Comparison of ENCODE assay signal across 10 cellular contexts in genomic region chr17:69448431-69449102, GRCh38. TPM values are rescaled to one million over a fixed set of nuclear protein-coding genes. Genes with fewer than 3 reads are reported as not detected.
DNase-seq lines count a peak whose midpoint lies in the region; ATAC-seq and TF ChIP-seq lines count a peak whose summit lies in the region.
"Had no signal": no experiment of that assay in that cellular context is flagged by ENCODE, and none has a peak within 500 bp of the region (broad histone marks: within the 10 kb centered on the region; RNA-seq: fewer than 3 reads in every experiment).

No MANE protein-coding gene starts in this region.

- peaks cover 0 to 22% of the 10 kb centered on the region in 2 donors for H3K4me1 ChIP-seq in muscle layer of duodenum (ENCODE audit: control insufficient read depth in 1 of 2, insufficient read depth in 2 of 2, low read length in 2 of 2)
- peaks cover 0 to 20% (median 6%) of the 10 kb centered on the region in 4 donors for H3K4me1 ChIP-seq in tibial nerve
- H3K4me1 ChIP-seq in PC-3 (ENCODE audit: insufficient read depth, low read length), result peaks cover 12% of the 10 kb centered on the region
- H3K4me1 ChIP-seq: adrenal gland had no signal

- 46 to 48% methylated on average over 16 of the region's 16 CpGs for WGBS in tibial nerve, 2 donors

- H3K4me2 ChIP-seq in PC-3 (ENCODE audit: low read length), result no peak overlapping the region

- no peaks in the 10 kb centered on the region for H3K9me2 ChIP-seq in PC-3 (replicated peaks; ENCODE audit: low read length)

- DNase-seq in activated naive CD4-positive, alpha-beta T cell treated with anti-CD3 and anti-CD28 coated beads, Interleukin-2, amount 10 ng/mL, durations not matched to agents 7 days and 5 days, result no peak
- DNase-seq in glutamatergic neuron (peak; percentile 29), tibial nerve (ENCODE audit: low spot score in 2 of 2) (peak in 1 of 2 donors; percentile 18), AML-193 (lab: John Stamatoyannopoulos, UW) (no peak), PC-3 (no peak)

- no peaks in the 10 kb centered on the region for H4K20me1 ChIP-seq in PC-3 (ENCODE audit: low read length)

- H2AFZ ChIP-seq in PC-3 (ENCODE audit: low read length), result no peak overlapping the region

- H3K9ac ChIP-seq in PC-3 (ENCODE audit: low read length), result no peak overlapping the region

- CTCF ChIA-PET in activated naive CD4-positive, alpha-beta T cell treated with anti-CD3 and anti-CD28 coated beads, Interleukin-2, amount 10 ng/mL, durations not matched to agents 7 days and 5 days (lab: Charles Lee), result no interaction called here
- CTCF ChIA-PET in PC-3 (lab: Charles Lee), result no interaction called here

- H3K27ac ChIP-seq in muscle layer of duodenum (ENCODE audit: low read length), result peak overlapping the region; percentile 39
- peak overlapping the region in 3 of 4 donors; percentile 29 to 46 (median 38) for H3K27ac ChIP-seq in tibial nerve
- H3K27ac ChIP-seq in PC-3 (ENCODE audit: low read length), result no peak overlapping the region
- H3K27ac ChIP-seq: adrenal gland, HL-60 had no signal

- TF ChIP-seq POLR2A in tibial nerve (IDR thresholded peaks at IDR 0.05), result no peak

- no TSS peak for BruUV-seq in PC-3 (replicated peaks; lab: Mats Ljungman, UMichigan)

- H3K4me1 Mint-ChIP-seq in activated naive CD4-positive, alpha-beta T cell treated with anti-CD3 and anti-CD28 coated beads, Interleukin-2, amount 50 U/mL, for 24 hours, result peaks cover 50% of the 10 kb centered on the region
- peaks cover 13% of the 10 kb centered on the region for H3K4me1 Mint-ChIP-seq in activated naive CD4-positive, alpha-beta T cell treated with anti-CD3 and anti-CD28 coated beads, Interleukin-2, amount 10 ng/mL, durations not matched to agents 7 days and 5 days
- H3K4me1 Mint-ChIP-seq in glutamatergic neuron (ENCODE audit: low read depth, unreplicated experiment), result peaks cover 10% of the 10 kb centered on the region

- H3K27ac Mint-ChIP-seq in activated naive CD4-positive, alpha-beta T cell treated with anti-CD3 and anti-CD28 coated beads, Interleukin-2, amount 50 U/mL, for 24 hours, result peak overlapping the region; percentile 41
- H3K27ac Mint-ChIP-seq in activated naive CD4-positive, alpha-beta T cell treated with anti-CD3 and anti-CD28 coated beads, Interleukin-2, amount 10 ng/mL, durations not matched to agents 7 days and 5 days, result no peak overlapping the region
- peak overlapping the region; percentile 77 for H3K27ac Mint-ChIP-seq in glutamatergic neuron (ENCODE audit: unreplicated experiment)

- H3K79me2 ChIP-seq in PC-3 (ENCODE audit: low read length), result no peaks in the 10 kb centered on the region

- no peaks in the 10 kb centered on the region for H3K9me3 ChIP-seq in muscle layer of duodenum (ENCODE audit: control insufficient read depth in 1 of 2, low read length in 2 of 2)
- H3K9me3 ChIP-seq in tibial nerve, result no peaks in the 10 kb centered on the region
- H3K9me3 ChIP-seq in PC-3 (ENCODE audit: low read length), result no peaks in the 10 kb centered on the region
- H3K9me3 ChIP-seq: adrenal gland had no signal

- H3K4me3 ChIP-seq in muscle layer of duodenum (ENCODE audit: low read depth in 1 of 2, low read length in 2 of 2) (peak overlapping the region; percentile 23 to 30), tibial nerve (peak overlapping the region in 1 of 4 donors; percentile 18), PC-3 (ENCODE audit: low read length) (no peak overlapping the region)

- POLR2A ChIA-PET in PC-3 (lab: Charles Lee; ENCODE audit: unreplicated experiment), result no interaction called here

- H3K27me3 ChIP-seq in muscle layer of duodenum (ENCODE audit: low read depth, low read length) (no peaks in the 10 kb centered on the region), tibial nerve (no peaks in the 10 kb centered on the region), PC-3 (ENCODE audit: low read length) (no peaks in the 10 kb centered on the region)
- H3K27me3 ChIP-seq: adrenal gland had no signal

- H3K27me3 Mint-ChIP-seq in activated naive CD4-positive, alpha-beta T cell treated with anti-CD3 and anti-CD28 coated beads, Interleukin-2, amount 50 U/mL, for 24 hours, result no peaks in the 10 kb centered on the region
- no peaks in the 10 kb centered on the region for H3K27me3 Mint-ChIP-seq in activated naive CD4-positive, alpha-beta T cell treated with anti-CD3 and anti-CD28 coated beads, Interleukin-2, amount 10 ng/mL, durations not matched to agents 7 days and 5 days
- no peaks in the 10 kb centered on the region for H3K27me3 Mint-ChIP-seq in glutamatergic neuron (ENCODE audit: unreplicated experiment)

- no peak for TF ChIP-seq CTCF in glutamatergic neuron (IDR thresholded peaks at IDR 0.05; ENCODE audit: partially characterized antibody, unreplicated experiment)
- TF ChIP-seq CTCF in tibial nerve (IDR thresholded peaks at IDR 0.05), result no peak
- TF ChIP-seq CTCF in PC-3 (conservative IDR thresholded peaks at IDR 0.05; ENCODE audit: low read depth, low read length), result no peak

- ATAC-seq in HG03432 (IDR thresholded peaks at IDR 0.05; ENCODE audit: unreplicated experiment), result no peak
- ATAC-seq in PC-3, result no peak

- H3K36me3 ChIP-seq in muscle layer of duodenum (ENCODE audit: control insufficient read depth in 1 of 2, insufficient read depth in 2 of 2, low read length in 2 of 2) (no peaks in the 10 kb centered on the region), tibial nerve (no peaks in the 10 kb centered on the region), PC-3 (ENCODE audit: low read depth, low read length) (no peaks in the 10 kb centered on the region)
- H3K36me3 ChIP-seq: adrenal gland had no signal

- TF ChIP-seq EP300 in tibial nerve (IDR thresholded peaks at IDR 0.05), result no peak

- H3K9me3 Mint-ChIP-seq in activated naive CD4-positive, alpha-beta T cell treated with anti-CD3 and anti-CD28 coated beads, Interleukin-2, amount 50 U/mL, for 24 hours, result no peaks in the 10 kb centered on the region
- no peaks in the 10 kb centered on the region for H3K9me3 Mint-ChIP-seq in activated naive CD4-positive, alpha-beta T cell treated with anti-CD3 and anti-CD28 coated beads, Interleukin-2, amount 10 ng/mL, durations not matched to agents 7 days and 5 days
- H3K9me3 Mint-ChIP-seq in glutamatergic neuron (ENCODE audit: unreplicated experiment), result peaks cover 1% of the 10 kb centered on the region

- peaks cover 7% of the 10 kb centered on the region for H3K36me3 Mint-ChIP-seq in activated naive CD4-positive, alpha-beta T cell treated with anti-CD3 and anti-CD28 coated beads, Interleukin-2, amount 50 U/mL, for 24 hours
- H3K36me3 Mint-ChIP-seq in activated naive CD4-positive, alpha-beta T cell treated with anti-CD3 and anti-CD28 coated beads, Interleukin-2, amount 10 ng/mL, durations not matched to agents 7 days and 5 days, result peaks cover 2% of the 10 kb centered on the region
- H3K36me3 Mint-ChIP-seq in glutamatergic neuron (ENCODE audit: unreplicated experiment), result no peaks in the 10 kb centered on the region

- intact Hi-C loops in PC-3 (cut with micrococcal nuclease), result no loop called here

- H3K4me3 Mint-ChIP-seq in activated naive CD4-positive, alpha-beta T cell treated with anti-CD3 and anti-CD28 coated beads, Interleukin-2, amount 50 U/mL, for 24 hours, result no peak overlapping the region
- no peak overlapping the region for H3K4me3 Mint-ChIP-seq in activated naive CD4-positive, alpha-beta T cell treated with anti-CD3 and anti-CD28 coated beads, Interleukin-2, amount 10 ng/mL, durations not matched to agents 7 days and 5 days
- no peak overlapping the region for H3K4me3 Mint-ChIP-seq in glutamatergic neuron (ENCODE audit: unreplicated experiment)

- no peaks in the 10 kb centered on the region for H3F3A ChIP-seq in PC-3 (ENCODE audit: low read length, unreplicated experiment)

RNA-seq across cellular contexts. Expression of gene MAP2K6, which starts 34.1 kb away (rescaled TPM):
- total RNA-seq in glutamatergic neuron (ENCODE audit: unreplicated experiment) (28.3 TPM), tibial nerve (10 to 100 TPM in 3 of 4 donors, 1 to 10 TPM in 1; 9.8 to 30.3 (median 22.8) TPM), PC-3 (2014; rRNA removed) (8.4 and 12.2 TPM in 2 replicates)
